ENCODE assay signal across 1 cellular context in the genomic region with DNA sequence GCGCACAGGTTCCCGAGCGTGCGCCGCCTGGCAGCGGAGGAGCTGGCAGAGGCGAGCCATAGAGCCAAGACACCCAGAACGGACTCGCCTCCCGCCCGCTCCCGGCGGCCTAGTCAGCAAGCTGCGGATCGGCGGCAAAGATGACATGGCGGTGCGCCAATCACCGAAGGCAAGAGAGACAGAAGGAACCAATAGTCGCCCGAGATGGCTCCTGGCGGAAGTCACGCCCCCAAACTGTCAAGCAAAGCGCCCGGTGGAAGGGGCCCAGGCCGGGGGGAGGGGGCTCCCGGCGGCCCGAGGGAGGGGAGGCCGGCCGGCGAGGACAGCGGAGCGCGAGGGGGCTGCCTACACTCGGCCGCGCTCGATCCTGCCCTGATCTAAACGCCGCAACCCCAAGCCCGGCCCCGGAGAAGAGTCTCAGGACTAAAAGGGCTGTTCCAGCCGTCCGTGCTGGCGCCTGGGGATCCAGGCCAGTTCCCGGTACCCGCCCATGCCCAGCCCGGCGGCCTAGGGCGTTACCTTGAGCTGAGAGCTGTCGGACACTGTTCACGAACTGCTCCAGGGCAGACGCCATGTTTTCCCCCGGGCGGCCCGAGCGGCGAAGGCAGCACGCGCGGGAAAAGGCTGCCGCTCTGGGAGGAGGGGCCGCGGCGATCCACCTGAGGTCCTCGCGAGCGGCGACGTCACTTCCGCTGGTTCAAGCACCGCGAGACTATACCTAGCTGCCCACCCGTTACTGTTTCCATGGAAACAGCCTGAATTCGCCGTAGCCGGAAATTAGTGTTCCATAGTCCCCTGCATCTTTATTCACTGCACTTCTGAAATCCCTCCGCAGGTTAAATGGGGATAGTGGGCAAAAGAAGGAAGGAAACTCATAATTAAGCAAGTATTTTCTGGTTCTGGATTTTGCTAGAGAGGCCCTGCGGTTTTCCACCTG.
TF ChIP-seq lines count a peak whose summit lies in the region.

TSS of gene COPS3 (minus strand) at position 634 of the 937 bp plus-strand sequence. CDS start at position 574, 60 bp downstream.

TF ChIP-seq in K562, 482 proteins besides CTCF, POLR2A, EP300 and RAD21 (continued from another document and continues in another):
- TF ChIP-seq, protein P1, sequence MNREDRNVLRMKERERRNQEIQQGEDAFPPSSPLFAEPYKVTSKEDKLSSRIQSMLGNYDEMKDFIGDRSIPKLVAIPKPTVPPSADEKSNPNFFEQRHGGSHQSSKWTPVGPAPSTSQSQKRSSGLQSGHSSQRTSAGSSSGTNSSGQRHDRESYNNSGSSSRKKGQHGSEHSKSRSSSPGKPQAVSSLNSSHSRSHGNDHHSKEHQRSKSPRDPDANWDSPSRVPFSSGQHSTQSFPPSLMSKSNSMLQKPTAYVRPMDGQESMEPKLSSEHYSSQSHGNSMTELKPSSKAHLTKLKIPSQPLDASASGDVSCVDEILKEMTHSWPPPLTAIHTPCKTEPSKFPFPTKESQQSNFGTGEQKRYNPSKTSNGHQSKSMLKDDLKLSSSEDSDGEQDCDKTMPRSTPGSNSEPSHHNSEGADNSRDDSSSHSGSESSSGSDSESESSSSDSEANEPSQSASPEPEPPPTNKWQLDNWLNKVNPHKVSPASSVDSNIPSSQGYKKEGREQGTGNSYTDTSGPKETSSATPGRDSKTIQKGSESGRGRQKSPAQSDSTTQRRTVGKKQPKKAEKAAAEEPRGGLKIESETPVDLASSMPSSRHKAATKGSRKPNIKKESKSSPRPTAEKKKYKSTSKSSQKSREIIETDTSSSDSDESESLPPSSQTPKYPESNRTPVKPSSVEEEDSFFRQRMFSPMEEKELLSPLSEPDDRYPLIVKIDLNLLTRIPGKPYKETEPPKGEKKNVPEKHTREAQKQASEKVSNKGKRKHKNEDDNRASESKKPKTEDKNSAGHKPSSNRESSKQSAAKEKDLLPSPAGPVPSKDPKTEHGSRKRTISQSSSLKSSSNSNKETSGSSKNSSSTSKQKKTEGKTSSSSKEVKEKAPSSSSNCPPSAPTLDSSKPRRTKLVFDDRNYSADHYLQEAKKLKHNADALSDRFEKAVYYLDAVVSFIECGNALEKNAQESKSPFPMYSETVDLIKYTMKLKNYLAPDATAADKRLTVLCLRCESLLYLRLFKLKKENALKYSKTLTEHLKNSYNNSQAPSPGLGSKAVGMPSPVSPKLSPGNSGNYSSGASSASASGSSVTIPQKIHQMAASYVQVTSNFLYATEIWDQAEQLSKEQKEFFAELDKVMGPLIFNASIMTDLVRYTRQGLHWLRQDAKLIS (CRISPR knock-in tag; IDR thresholded peaks at IDR 0.05), result no peak
- TF ChIP-seq PHB (CRISPR knock-in tag; IDR thresholded peaks at IDR 0.05) (no peak), MTA3 (IDR thresholded peaks at IDR 0.05; ENCODE audit: borderline replicate concordance) (no peak), IFI16 (CRISPR knock-in tag; IDR thresholded peaks at IDR 0.05) (no peak), HDAC1 (IDR thresholded peaks at IDR 0.05) (peak; percentile 24 to 78; a peak in 3 of 4 replicates), TRIM24 (IDR thresholded peaks at IDR 0.05) (no peak), NFIC (IDR thresholded peaks at IDR 0.05) (no peak), DIDO1 (tag; IDR thresholded peaks at IDR 0.05; ENCODE audit: low read depth) (no peak), PREB (CRISPR knock-in tag; IDR thresholded peaks at IDR 0.05) (no peak), ADNP (tag; IDR thresholded peaks at IDR 0.05) (no peak), ZC3H4 (CRISPR knock-in tag; IDR thresholded peaks at IDR 0.05; ENCODE audit: borderline replicate concordance) (no peak), HCFC1 (IDR thresholded peaks at IDR 0.05; ENCODE audit: low read depth, low read length) (peak; percentile 46; the same call in 1 of the 2 replicates), MAFK (IDR thresholded peaks at IDR 0.05; ENCODE audit: low read length) (peak; percentile 71), ZNF77 (CRISPR knock-in tag; IDR thresholded peaks at IDR 0.05) (no peak), PRMT5 (CRISPR knock-in tag; IDR thresholded peaks at IDR 0.05) (no peak), SUPT5H (IDR thresholded peaks at IDR 0.05) (peak; percentile 86), CC2D1A (IDR thresholded peaks at IDR 0.05) (no peak), ZNF561 (CRISPR knock-in tag; conservative IDR thresholded peaks at IDR 0.05) (no peak), ZNF584 (CRISPR knock-in tag; IDR thresholded peaks at IDR 0.05; ENCODE audit: low read depth) (no peak), PTTG1 (tag; IDR thresholded peaks at IDR 0.05; ENCODE audit: low read depth) (no peak), TEAD2 (tag; IDR thresholded peaks at IDR 0.05) (no peak), NFE2 (IDR thresholded peaks at IDR 0.05; ENCODE audit: low read depth) (0 out of 2 replicates have a peak, but pooled peaks have one; percentile 20), TGIF2 (CRISPR knock-in tag; IDR thresholded peaks at IDR 0.05) (no peak), ZKSCAN3 (CRISPR knock-in tag; IDR thresholded peaks at IDR 0.05) (no peak), NR2C2 (CRISPR knock-in tag; IDR thresholded peaks at IDR 0.05) (no peak), NR2C2 (tag; IDR thresholded peaks at IDR 0.05) (no peak; the same call in 1 of the 2 replicates), ZFP36 (IDR thresholded peaks at IDR 0.05; ENCODE audit: low read depth, low read length, partially characterized antibody) (no peak), COPS2 (conservative IDR thresholded peaks at IDR 0.05) (no peak), MBD2 (IDR thresholded peaks at IDR 0.05; ENCODE audit: borderline replicate concordance, low read depth) (peak; percentile 48; the same call in 1 of the 2 replicates), STAT5B (CRISPR knock-in tag; IDR thresholded peaks at IDR 0.05) (no peak), E2F4 (CRISPR knock-in tag; IDR thresholded peaks at IDR 0.05; ENCODE audit: low read depth) (peak; percentile 91), KLF13 (tag; IDR thresholded peaks at IDR 0.05; ENCODE audit: borderline replicate concordance, low read depth) (no peak), RREB1 (CRISPR knock-in tag; IDR thresholded peaks at IDR 0.05) (no peak), ZHX1 (conservative IDR thresholded peaks at IDR 0.05; ENCODE audit: low read length) (no peak), ZNF830 (CRISPR knock-in tag; IDR thresholded peaks at IDR 0.05) (no peak)
- TF ChIP-seq, protein P2, sequence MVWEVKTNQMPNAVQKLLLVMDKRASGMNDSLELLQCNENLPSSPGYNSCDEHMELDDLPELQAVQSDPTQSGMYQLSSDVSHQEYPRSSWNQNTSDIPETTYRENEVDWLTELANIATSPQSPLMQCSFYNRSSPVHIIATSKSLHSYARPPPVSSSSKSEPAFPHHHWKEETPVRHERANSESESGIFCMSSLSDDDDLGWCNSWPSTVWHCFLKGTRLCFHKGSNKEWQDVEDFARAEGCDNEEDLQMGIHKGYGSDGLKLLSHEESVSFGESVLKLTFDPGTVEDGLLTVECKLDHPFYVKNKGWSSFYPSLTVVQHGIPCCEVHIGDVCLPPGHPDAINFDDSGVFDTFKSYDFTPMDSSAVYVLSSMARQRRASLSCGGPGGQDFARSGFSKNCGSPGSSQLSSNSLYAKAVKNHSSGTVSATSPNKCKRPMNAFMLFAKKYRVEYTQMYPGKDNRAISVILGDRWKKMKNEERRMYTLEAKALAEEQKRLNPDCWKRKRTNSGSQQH (CRISPR knock-in tag; IDR thresholded peaks at IDR 0.05), result no peak
- TF ChIP-seq, protein P3, sequence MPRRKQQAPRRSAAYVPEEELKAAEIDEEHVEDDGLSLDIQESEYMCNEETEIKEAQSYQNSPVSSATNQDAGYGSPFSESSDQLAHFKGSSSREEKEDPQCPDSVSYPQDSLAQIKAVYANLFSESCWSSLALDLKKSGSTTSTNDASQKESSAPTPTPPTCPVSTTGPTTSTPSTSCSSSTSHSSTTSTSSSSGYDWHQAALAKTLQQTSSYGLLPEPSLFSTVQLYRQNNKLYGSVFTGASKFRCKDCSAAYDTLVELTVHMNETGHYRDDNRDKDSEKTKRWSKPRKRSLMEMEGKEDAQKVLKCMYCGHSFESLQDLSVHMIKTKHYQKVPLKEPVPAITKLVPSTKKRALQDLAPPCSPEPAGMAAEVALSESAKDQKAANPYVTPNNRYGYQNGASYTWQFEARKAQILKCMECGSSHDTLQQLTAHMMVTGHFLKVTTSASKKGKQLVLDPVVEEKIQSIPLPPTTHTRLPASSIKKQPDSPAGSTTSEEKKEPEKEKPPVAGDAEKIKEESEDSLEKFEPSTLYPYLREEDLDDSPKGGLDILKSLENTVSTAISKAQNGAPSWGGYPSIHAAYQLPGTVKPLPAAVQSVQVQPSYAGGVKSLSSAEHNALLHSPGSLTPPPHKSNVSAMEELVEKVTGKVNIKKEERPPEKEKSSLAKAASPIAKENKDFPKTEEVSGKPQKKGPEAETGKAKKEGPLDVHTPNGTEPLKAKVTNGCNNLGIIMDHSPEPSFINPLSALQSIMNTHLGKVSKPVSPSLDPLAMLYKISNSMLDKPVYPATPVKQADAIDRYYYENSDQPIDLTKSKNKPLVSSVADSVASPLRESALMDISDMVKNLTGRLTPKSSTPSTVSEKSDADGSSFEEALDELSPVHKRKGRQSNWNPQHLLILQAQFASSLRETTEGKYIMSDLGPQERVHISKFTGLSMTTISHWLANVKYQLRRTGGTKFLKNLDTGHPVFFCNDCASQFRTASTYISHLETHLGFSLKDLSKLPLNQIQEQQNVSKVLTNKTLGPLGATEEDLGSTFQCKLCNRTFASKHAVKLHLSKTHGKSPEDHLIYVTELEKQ (CRISPR knock-in tag; IDR thresholded peaks at IDR 0.05), result no peak
